In the genomic region with DNA sequence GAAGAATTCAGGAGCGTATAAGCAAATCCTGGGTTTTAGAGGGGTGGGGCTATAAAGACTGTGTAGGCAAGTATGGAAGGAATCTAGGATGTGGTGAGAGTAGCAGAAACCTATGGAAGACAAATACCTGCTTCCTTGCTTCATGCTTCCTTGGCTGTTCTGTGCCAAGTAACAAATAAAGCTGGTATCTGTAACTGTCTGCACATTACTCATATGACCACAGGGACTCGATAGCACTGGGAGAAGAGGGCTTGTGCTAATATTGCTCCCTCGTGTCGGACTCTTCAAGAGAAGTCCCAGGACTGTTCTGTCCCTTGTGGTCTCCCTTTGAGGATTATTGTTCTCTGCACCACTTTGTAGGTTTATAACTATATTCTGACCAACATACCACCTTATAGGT, we compare ENCODE assay signal across 27 cellular contexts. TPM values are rescaled to one million over a fixed set of nuclear protein-coding genes. Genes with fewer than 3 reads are reported as not detected.
DNase-seq lines count a peak whose midpoint lies in the region; ATAC-seq and TF ChIP-seq lines count a peak whose summit lies in the region.
"Had no signal": no experiment of that assay in that cellular context is flagged by ENCODE, and none has a peak within 500 bp of the region (broad histone marks: within the 10 kb centered on the region; RNA-seq: fewer than 3 reads in every experiment).

No MANE protein-coding gene starts in this region.

- H3K4me3 Mint-ChIP-seq in activated naive CD4-positive, alpha-beta T cell treated with anti-CD3 and anti-CD28 coated beads for 36 hours = peak overlapping the region; percentile 41
- H3K4me3 Mint-ChIP-seq in GM23338 = no peak overlapping the region
- H3K4me3 Mint-ChIP-seq in activated naive CD8-positive, alpha-beta T cell treated with anti-CD3 and anti-CD28 coated beads for 36 hours = no peak overlapping the region
- H3K4me3 Mint-ChIP-seq in stimulated activated naive CD8-positive, alpha-beta T cell treated with anti-CD3 and anti-CD28 coated beads, Interleukin-15, amount 100 ng/mL, for 72 hours = peak overlapping the region; percentile 53 to 71

- TF ChIP-seq CTCF in GM23338 (conservative IDR thresholded peaks at IDR 0.05; ENCODE audit: low read depth in 2 of 2) (no peak), sigmoid colon (IDR thresholded peaks at IDR 0.05) (no peak)

- H3K9me3 ChIP-seq in sigmoid colon = no peaks in the 10 kb centered on the region
- H3K9me3 ChIP-seq: right lobe of liver, thoracic aorta had no signal

- H3K36me3 ChIP-seq in GM23338 (ENCODE audit: insufficient read depth) (no peaks in the 10 kb centered on the region), sigmoid colon (no peaks in the 10 kb centered on the region)
- H3K36me3 ChIP-seq: right lobe of liver, thoracic aorta had no signal

- H3F3A ChIP-seq in GM23338 (replicated peaks; ENCODE audit: low read depth) = no peaks in the 10 kb centered on the region

- H2AFZ ChIP-seq in GM23338 = 0 out of 2 replicates have a peak overlapping the region, but pooled peaks have one; percentile 49

- no peaks in the 10 kb centered on the region for H3K27me3 ChIP-seq in GM23338 (ENCODE audit: insufficient read depth)
- H3K27me3 ChIP-seq in sigmoid colon = no peaks in the 10 kb centered on the region
- H3K27me3 ChIP-seq: dorsolateral prefrontal cortex, right lobe of liver had no signal

- H3K9me2 ChIP-seq in GM23338 (ENCODE audit: insufficient read depth) = no peaks in the 10 kb centered on the region

- no peaks in the 10 kb centered on the region for H3K79me2 ChIP-seq in GM23338 (replicated peaks; ENCODE audit: insufficient read depth)

- peaks cover 89% of the 10 kb centered on the region for H3K4me1 Mint-ChIP-seq in activated naive CD4-positive, alpha-beta T cell treated with anti-CD3 and anti-CD28 coated beads for 36 hours (ENCODE audit: low read depth)
- no peaks in the 10 kb centered on the region for H3K4me1 Mint-ChIP-seq in GM23338
- H3K4me1 Mint-ChIP-seq in activated naive CD8-positive, alpha-beta T cell treated with anti-CD3 and anti-CD28 coated beads for 36 hours = peaks cover 61% of the 10 kb centered on the region
- peaks cover 62% of the 10 kb centered on the region for H3K4me1 Mint-ChIP-seq in stimulated activated naive CD8-positive, alpha-beta T cell treated with anti-CD3 and anti-CD28 coated beads, Interleukin-15, amount 100 ng/mL, for 72 hours

- CTCF ChIA-PET in activated naive CD4-positive, alpha-beta T cell treated with anti-CD3 and anti-CD28 coated beads for 36 hours (lab: Charles Lee) = interaction anchor here (0.7 to 1.6 kb wide), 7 partner anchors 9 to 68 kb away, joined by 3 to 6 read pairs (median 4); no protein-coding TSS in a partner anchor

- H3K36me3 Mint-ChIP-seq in activated naive CD4-positive, alpha-beta T cell treated with anti-CD3 and anti-CD28 coated beads for 36 hours (ENCODE audit: low read depth) = peaks cover 34% of the 10 kb centered on the region
- H3K36me3 Mint-ChIP-seq in GM23338 (ENCODE audit: low read depth) = no peaks in the 10 kb centered on the region
- peaks cover 39% of the 10 kb centered on the region for H3K36me3 Mint-ChIP-seq in activated naive CD8-positive, alpha-beta T cell treated with anti-CD3 and anti-CD28 coated beads for 36 hours

- no peak overlapping the region for H3K4me3 ChIP-seq in GM23338
- no peak overlapping the region for H3K4me3 ChIP-seq in sigmoid colon
- H3K4me3 ChIP-seq: dorsolateral prefrontal cortex, right lobe of liver, thoracic aorta had no signal

- H3K4me1 ChIP-seq in GM23338 (ENCODE audit: insufficient read depth) (no peaks in the 10 kb centered on the region), sigmoid colon (no peaks in the 10 kb centered on the region)
- H3K4me1 ChIP-seq: right lobe of liver had no signal

- no peak overlapping the region for H3K27ac ChIP-seq in GM23338 (ENCODE audit: low read depth)
- no peak overlapping the region for H3K27ac ChIP-seq in sigmoid colon
- H3K27ac ChIP-seq: dorsolateral prefrontal cortex, epithelial cell of prostate, HL-60, right lobe of liver, thoracic aorta had no signal

- TF ChIP-seq POLR2A in sigmoid colon (IDR thresholded peaks at IDR 0.05) = no peak

- no peaks in the 10 kb centered on the region for H4K20me1 ChIP-seq in GM23338 (replicated peaks; ENCODE audit: insufficient read depth)

- peaks cover 25% of the 10 kb centered on the region for H3K9me3 Mint-ChIP-seq in activated naive CD4-positive, alpha-beta T cell treated with anti-CD3 and anti-CD28 coated beads for 36 hours
- H3K9me3 Mint-ChIP-seq in GM23338 = no peaks in the 10 kb centered on the region; the same call in 2 of the 3 replicates
- peaks cover 31% of the 10 kb centered on the region for H3K9me3 Mint-ChIP-seq in activated naive CD8-positive, alpha-beta T cell treated with anti-CD3 and anti-CD28 coated beads for 36 hours
- peaks cover 13 to 22% of the 10 kb centered on the region in 2 donors for H3K9me3 Mint-ChIP-seq in stimulated activated naive CD8-positive, alpha-beta T cell treated with anti-CD3 and anti-CD28 coated beads, Interleukin-15, amount 100 ng/mL, for 72 hours

- no peak overlapping the region for H3K4me2 ChIP-seq in GM23338

- peak overlapping the region; percentile 96 for H3K27ac Mint-ChIP-seq in activated naive CD4-positive, alpha-beta T cell treated with anti-CD3 and anti-CD28 coated beads for 36 hours
- H3K27ac Mint-ChIP-seq in GM23338 = no peak overlapping the region
- H3K27ac Mint-ChIP-seq in activated naive CD8-positive, alpha-beta T cell treated with anti-CD3 and anti-CD28 coated beads for 36 hours = peak overlapping the region; percentile 86
- peak overlapping the region; percentile 89 to 96 for H3K27ac Mint-ChIP-seq in stimulated activated naive CD8-positive, alpha-beta T cell treated with anti-CD3 and anti-CD28 coated beads, Interleukin-15, amount 100 ng/mL, for 72 hours

- 86 to 94% methylated on average over 4 of the region's 4 CpGs for WGBS in sigmoid colon, 2 donors

- no peak for TF ChIP-seq EP300 in sigmoid colon (IDR thresholded peaks at IDR 0.05)

- H3K27me3 Mint-ChIP-seq in activated naive CD4-positive, alpha-beta T cell treated with anti-CD3 and anti-CD28 coated beads for 36 hours (ENCODE audit: low read depth) = no peaks in the 10 kb centered on the region
- H3K27me3 Mint-ChIP-seq in GM23338 (ENCODE audit: insufficient read depth, low read depth, poor library complexity) = peaks cover 2% of the 10 kb centered on the region
- H3K27me3 Mint-ChIP-seq in activated naive CD8-positive, alpha-beta T cell treated with anti-CD3 and anti-CD28 coated beads for 36 hours = no peaks in the 10 kb centered on the region
- no peaks in the 10 kb centered on the region for H3K27me3 Mint-ChIP-seq in stimulated activated naive CD8-positive, alpha-beta T cell treated with anti-CD3 and anti-CD28 coated beads, Interleukin-15, amount 100 ng/mL, for 72 hours

- intact Hi-C loops in activated naive CD4-positive, alpha-beta T cell treated with anti-CD3 and anti-CD28 coated beads for 36 hours (cut with micrococcal nuclease) = loop anchor here (2.0 kb wide), 2 partner anchors 14 to 22 kb away; no protein-coding TSS in a partner anchor
- intact Hi-C loops in sigmoid colon (cut with DNase I) = no loop called here

- DNase-seq in activated naive CD4-positive, alpha-beta T cell treated with anti-CD3 and anti-CD28 coated beads for 36 hours = no peak
- DNase-seq in activated naive CD4-positive, alpha-beta T cell treated with anti-CD3 and anti-CD28 coated beads, Interleukin-2, amount 50 U/mL, for 16 hours = no peak
- no peak for DNase-seq in GM23338 (ENCODE audit: low spot score)
- no peak for DNase-seq in activated naive CD8-positive, alpha-beta T cell treated with anti-CD3 and anti-CD28 coated beads for 36 hours
- no peak for DNase-seq in stimulated activated naive CD8-positive, alpha-beta T cell treated with anti-CD3 and anti-CD28 coated beads, Interleukin-15, amount 100 ng/mL, for 72 hours
- no peak for DNase-seq in UCSD-AML1 (lab: John Stamatoyannopoulos, UW; ENCODE audit: unreplicated experiment)
- DNase-seq in sigmoid colon = no peak
- DNase-seq in stimulated activated CD4-positive, alpha-beta T cell treated with anti-CD3 and anti-CD28 coated beads, Interleukin-4, amount 100 ng/mL, for 24 hours = no peak
- DNase-seq: aorta, DMS79 treated with DMSO at 0.1 percent for 48 hours, dorsolateral prefrontal cortex, foreskin melanocyte, GOT3, mammary epithelial cell, NCI-H1417 treated with DMSO at 0.1 percent for 48 hours, NCI-H524, right lobe of liver had no signal

- ATAC-seq in GM23338 = no peak
- ATAC-seq in stimulated activated naive CD8-positive, alpha-beta T cell treated with anti-CD3 and anti-CD28 coated beads, Interleukin-15, amount 100 ng/mL, for 72 hours = no peak
- ATAC-seq: SK-N-SH treated with all-trans-retinoic acid at 6 μM for 48 hours had no signal

TF ChIP-seq in GM23338, 12 proteins besides CTCF, POLR2A, EP300 and RAD21 (continues in another document):
- TF ChIP-seq STAT1 (IDR thresholded peaks at IDR 0.05; ENCODE audit: unreplicated experiment) (no peak), ZNF114 (CRISPR knock-in tag; IDR thresholded peaks at IDR 0.05) (no peak), EZH2phosphoT487 (IDR thresholded peaks at IDR 0.05; ENCODE audit: unreplicated experiment) (no peak)
- TF ChIP-seq, protein P1, sequence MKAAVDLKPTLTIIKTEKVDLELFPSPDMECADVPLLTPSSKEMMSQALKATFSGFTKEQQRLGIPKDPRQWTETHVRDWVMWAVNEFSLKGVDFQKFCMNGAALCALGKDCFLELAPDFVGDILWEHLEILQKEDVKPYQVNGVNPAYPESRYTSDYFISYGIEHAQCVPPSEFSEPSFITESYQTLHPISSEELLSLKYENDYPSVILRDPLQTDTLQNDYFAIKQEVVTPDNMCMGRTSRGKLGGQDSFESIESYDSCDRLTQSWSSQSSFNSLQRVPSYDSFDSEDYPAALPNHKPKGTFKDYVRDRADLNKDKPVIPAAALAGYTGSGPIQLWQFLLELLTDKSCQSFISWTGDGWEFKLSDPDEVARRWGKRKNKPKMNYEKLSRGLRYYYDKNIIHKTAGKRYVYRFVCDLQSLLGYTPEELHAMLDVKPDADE (IDR thresholded peaks at IDR 0.05) = no peak

RNA-seq across cellular contexts. Expression of gene GIMAP7, which starts 11.5 kb away (rescaled TPM):
- 10 to 100 TPM; 41.6 TPM for total RNA-seq in activated naive CD4-positive, alpha-beta T cell treated with anti-CD3 and anti-CD28 coated beads for 36 hours
- not detected in 2 replicates for total RNA-seq in GM23338 (2014; rRNA removed; shearing (Covaris generic))
- not detected in 2 replicates for polyA plus RNA-seq in GM23338 (2016; fragmentation: Nextera tagmentation; extraction: Ambion mirVana)
- total RNA-seq in activated naive CD8-positive, alpha-beta T cell treated with anti-CD3 and anti-CD28 coated beads for 36 hours = 10 to 100 TPM; 36.1 to 37.9 TPM
- 10 to 100 TPM; 10.0 to 15.1 (median 13.3) TPM for total RNA-seq in sigmoid colon
- polyA plus RNA-seq in sigmoid colon = 10 to 100 TPM in 2 of 3 donors, 1 to 10 TPM in 1; 8.6 to 42.9 (median 12.6) TPM
- total RNA-seq: kidney epithelial cell, M059J, mammary epithelial cell, myocyte, osteocyte, RPMI7951 had no signal
- polyA plus RNA-seq: AG04450, mammary epithelial cell had no signal

RNA-seq across cellular contexts. Expression of gene GIMAP8, which starts 52.7 kb away (rescaled TPM):
- total RNA-seq in activated naive CD4-positive, alpha-beta T cell treated with anti-CD3 and anti-CD28 coated beads for 36 hours = 1 to 10 TPM; 9.1 to 9.7 TPM
- not detected in 2 replicates for total RNA-seq in GM23338 (2014; rRNA removed; shearing (Covaris generic))
- polyA plus RNA-seq in GM23338 (2016; fragmentation: Nextera tagmentation; extraction: Ambion mirVana) (0.06 TPM in 1 of 2 replicates, not detected in the other), sigmoid colon (10 to 100 TPM in 1 of 3 donors, 1 to 10 TPM in 2; 2.4 to 10.7 (median 2.8) TPM)
- 10 to 100 TPM; 11.1 to 11.9 TPM for total RNA-seq in activated naive CD8-positive, alpha-beta T cell treated with anti-CD3 and anti-CD28 coated beads for 36 hours
- total RNA-seq in sigmoid colon = 1 to 10 TPM; 5.3 to 7.9 (median 7.2) TPM
- total RNA-seq: kidney epithelial cell, M059J, myocyte, osteocyte had no signal
- polyA plus RNA-seq: AG04450 had no signal

Comparison
In these comparisons a context has a peak if more than half of its experiments do, and no peak if none do; other contexts are left out.
1. H3K4me3 Mint-ChIP-seq: peak in activated naive CD4-positive, alpha-beta T cell treated with anti-CD3 and anti-CD28 coated beads for 36 hours (single experiment) and stimulated activated naive CD8-positive, alpha-beta T cell treated with anti-CD3 and anti-CD28 coated beads, Interleukin-15, amount 100 ng/mL, for 72 hours (2 of 2); none in GM23338 (single experiment) and activated naive CD8-positive, alpha-beta T cell treated with anti-CD3 and anti-CD28 coated beads for 36 hours (single experiment).
2. RNA of gene GIMAP7, which starts 11.5 kb away (total RNA-seq): 41.6 TPM in activated naive CD4-positive, alpha-beta T cell treated with anti-CD3 and anti-CD28 coated beads for 36 hours, 36.1 to 37.9 TPM in activated naive CD8-positive, alpha-beta T cell treated with anti-CD3 and anti-CD28 coated beads for 36 hours and 10.0 to 15.1 TPM in sigmoid colon; not detected in GM23338; every median in the first group is over 10 times any median in the second.